In genomic region chr3:44976002-44976815, GRCh38 we compare ENCODE assay signal across 1 cellular context.
TF ChIP-seq lines count a peak whose summit lies in the region.

Gene EXOSC7 (plus strand): TSS chr3:44976244. CDS start chr3:44976278, 34 bp downstream.
Gene ZDHHC3 (minus strand): TSS chr3:44976174. CDS start chr3:44959436, 16,738 bp downstream.

TF ChIP-seq in HepG2, 621 proteins besides CTCF, POLR2A, EP300 and RAD21 (continued from another document and continues in another):
- TF ChIP-seq ZNF441 (CRISPR knock-in tag; IDR thresholded peaks at IDR 0.05; ENCODE audit: borderline replicate concordance) = peak; percentile 37; the same call in 1 of the 2 replicates
- TF ChIP-seq KAT8 (CRISPR knock-in tag; IDR thresholded peaks at IDR 0.05) = peak; percentile 79
- peak; percentile 72 for TF ChIP-seq SPEN (CRISPR knock-in tag; IDR thresholded peaks at IDR 0.05; ENCODE audit: low read depth)
- TF ChIP-seq RNF219 (CRISPR knock-in tag; IDR thresholded peaks at IDR 0.05) = no peak; the same call in 1 of the 2 replicates
- no peak for TF ChIP-seq TCF7L2 (IDR thresholded peaks at IDR 0.05; ENCODE audit: low read depth, low read length)
- peak; percentile 28; the same call in 1 of the 2 replicates for TF ChIP-seq RARA (CRISPR knock-in tag; IDR thresholded peaks at IDR 0.05)
- 0 out of 2 replicates have a peak, but pooled peaks have one; percentile 55 for TF ChIP-seq ZNF350 (CRISPR knock-in tag; IDR thresholded peaks at IDR 0.05; ENCODE audit: borderline replicate concordance, low read depth)
- TF ChIP-seq FOSL2 (CRISPR knock-in tag; IDR thresholded peaks at IDR 0.05) = peak; percentile 58; the same call in 1 of the 2 replicates
- no peak for TF ChIP-seq BATF2 (CRISPR knock-in tag; IDR thresholded peaks at IDR 0.05)
- no peak for TF ChIP-seq TBX2 (CRISPR knock-in tag; IDR thresholded peaks at IDR 0.05; ENCODE audit: borderline replicate concordance)
- peak; percentile 94 for TF ChIP-seq MYC (CRISPR knock-in tag; IDR thresholded peaks at IDR 0.05; ENCODE audit: borderline replicate concordance)
- TF ChIP-seq CEBPG (CRISPR knock-in tag; IDR thresholded peaks at IDR 0.05) = no peak
- 0 out of 2 replicates have a peak, but pooled peaks have one; percentile 34 for TF ChIP-seq ZNF614 (CRISPR knock-in tag; IDR thresholded peaks at IDR 0.05; ENCODE audit: borderline replicate concordance)
- TF ChIP-seq ZNF773 (CRISPR knock-in tag; IDR thresholded peaks at IDR 0.05; ENCODE audit: borderline replicate concordance) = no peak
- TF ChIP-seq AGO2 (optimal IDR thresholded peaks at IDR 0.05; ENCODE audit: low read depth, low read length) = no peak
- TF ChIP-seq MYPOP (CRISPR knock-in tag; IDR thresholded peaks at IDR 0.05) = peak; percentile 22; the same call in 1 of the 2 replicates
- no peak for TF ChIP-seq ZNF362 (CRISPR knock-in tag; IDR thresholded peaks at IDR 0.05; ENCODE audit: borderline replicate concordance)
- no peak for TF ChIP-seq ZBTB1 (CRISPR knock-in tag; IDR thresholded peaks at IDR 0.05; ENCODE audit: borderline replicate concordance)
- peak; percentile 83 for TF ChIP-seq PHF20 (CRISPR knock-in tag; IDR thresholded peaks at IDR 0.05)
- no peak for TF ChIP-seq JDP2 (CRISPR knock-in tag; IDR thresholded peaks at IDR 0.05; ENCODE audit: borderline replicate concordance)
- no peak for TF ChIP-seq ZNF383 (CRISPR knock-in tag; IDR thresholded peaks at IDR 0.05; ENCODE audit: borderline replicate concordance)
- peak; percentile 63; the same call in 1 of the 2 replicates for TF ChIP-seq YEATS2 (CRISPR knock-in tag; IDR thresholded peaks at IDR 0.05; ENCODE audit: borderline replicate concordance)
- TF ChIP-seq SIX4 (CRISPR knock-in tag; IDR thresholded peaks at IDR 0.05) = no peak
- no peak for TF ChIP-seq ZNF724P (CRISPR knock-in tag; IDR thresholded peaks at IDR 0.05; ENCODE audit: borderline replicate concordance)
- no peak for TF ChIP-seq PRDM4 (CRISPR knock-in tag; IDR thresholded peaks at IDR 0.05; ENCODE audit: borderline replicate concordance)
- TF ChIP-seq RBFOX2 (IDR thresholded peaks at IDR 0.05; ENCODE audit: low read depth, low read length) = peak; percentile 87
- TF ChIP-seq HNRNPL (IDR thresholded peaks at IDR 0.05; ENCODE audit: low read depth, low read length) = no peak
- TF ChIP-seq ZNF230 (CRISPR knock-in tag; IDR thresholded peaks at IDR 0.05) = no peak
- peak; percentile 43; the same call in 1 of the 2 replicates for TF ChIP-seq RXRA (CRISPR knock-in tag; IDR thresholded peaks at IDR 0.05)
- peak; percentile 63; the same call in 1 of the 2 replicates for TF ChIP-seq ZSCAN25 (CRISPR knock-in tag; IDR thresholded peaks at IDR 0.05)
- peak; percentile 22; the same call in 1 of the 2 replicates for TF ChIP-seq CHD2 (IDR thresholded peaks at IDR 0.05; ENCODE audit: low read depth, low read length)
- no peak for TF ChIP-seq MTERF4 (CRISPR knock-in tag; IDR thresholded peaks at IDR 0.05)
- TF ChIP-seq HDAC1 (CRISPR knock-in tag; IDR thresholded peaks at IDR 0.05) = peak; percentile 70
- 0 out of 2 replicates have a peak, but pooled peaks have one; percentile 27 for TF ChIP-seq PAX8 (CRISPR knock-in tag; IDR thresholded peaks at IDR 0.05; ENCODE audit: borderline replicate concordance)
- no peak for TF ChIP-seq ZNF720 (CRISPR knock-in tag; IDR thresholded peaks at IDR 0.05)
- no peak; the same call in 1 of the 2 replicates for TF ChIP-seq ZNF83 (CRISPR knock-in tag; IDR thresholded peaks at IDR 0.05; ENCODE audit: borderline replicate concordance)
- 0 out of 2 replicates have a peak, but pooled peaks have one; percentile 13 for TF ChIP-seq KDM1A (CRISPR knock-in tag; IDR thresholded peaks at IDR 0.05)
- TF ChIP-seq TCF12 (IDR thresholded peaks at IDR 0.05) = no peak
- TF ChIP-seq TCF12 (CRISPR knock-in tag; IDR thresholded peaks at IDR 0.05) = no peak
- TF ChIP-seq KMT2B (CRISPR knock-in tag; IDR thresholded peaks at IDR 0.05) = peak; percentile 97
- 0 out of 2 replicates have a peak, but pooled peaks have one; percentile 58 for TF ChIP-seq KAT7 (CRISPR knock-in tag; IDR thresholded peaks at IDR 0.05; ENCODE audit: borderline replicate concordance)
- 0 out of 2 replicates have a peak, but pooled peaks have one; percentile 53 for TF ChIP-seq ZIK1 (CRISPR knock-in tag; IDR thresholded peaks at IDR 0.05; ENCODE audit: borderline replicate concordance, low read depth)
- no peak for TF ChIP-seq ZNF282 (IDR thresholded peaks at IDR 0.05; ENCODE audit: partially characterized antibody)
- TF ChIP-seq HDAC2 (CRISPR knock-in tag; IDR thresholded peaks at IDR 0.05) = peak; percentile 57; the same call in 1 of the 2 replicates
- TF ChIP-seq MTF2 (CRISPR knock-in tag; IDR thresholded peaks at IDR 0.05; ENCODE audit: borderline replicate concordance) = no peak
- TF ChIP-seq KLF12 (CRISPR knock-in tag; IDR thresholded peaks at IDR 0.05; ENCODE audit: borderline replicate concordance) = peak; percentile 58; the same call in 1 of the 2 replicates
- peak; percentile 67; the same call in 1 of the 2 replicates for TF ChIP-seq ZNF501 (CRISPR knock-in tag; IDR thresholded peaks at IDR 0.05)
- no peak for TF ChIP-seq ZNF674 (CRISPR knock-in tag; IDR thresholded peaks at IDR 0.05; ENCODE audit: low read depth)
- 0 out of 2 replicates have a peak, but pooled peaks have one; percentile 30 for TF ChIP-seq ZNF660 (CRISPR knock-in tag; IDR thresholded peaks at IDR 0.05; ENCODE audit: borderline replicate concordance, low read depth)
- TF ChIP-seq MAF1 (CRISPR knock-in tag; IDR thresholded peaks at IDR 0.05; ENCODE audit: borderline replicate concordance) = 0 out of 2 replicates have a peak, but pooled peaks have one; percentile 26
- 0 out of 2 replicates have a peak, but pooled peaks have one; percentile 37 for TF ChIP-seq ZNF414 (CRISPR knock-in tag; IDR thresholded peaks at IDR 0.05)
- peak; percentile 72; the same call in 1 of the 2 replicates for TF ChIP-seq ZNF788 (CRISPR knock-in tag; IDR thresholded peaks at IDR 0.05; ENCODE audit: borderline replicate concordance)
- TF ChIP-seq MEIS2 (CRISPR knock-in tag; IDR thresholded peaks at IDR 0.05) = peak; percentile 54; the same call in 1 of the 2 replicates
- no peak for TF ChIP-seq FOXP1 (IDR thresholded peaks at IDR 0.05)
- TF ChIP-seq FOXP1 (CRISPR knock-in tag; IDR thresholded peaks at IDR 0.05) = no peak
